13 cellular contexts compared by ENCODE assay signal in genomic region chr9:134571946-134572914, GRCh38.
A peak's percentile ranks its signal among the peaks of the same experiment; 100 is the strongest.
DNase-seq lines count a peak whose midpoint lies in the region; ATAC-seq and TF ChIP-seq lines count a peak whose summit lies in the region.
"Had no signal": no experiment of that assay in that cellular context is flagged by ENCODE, and none has a peak within 500 bp of the region (broad histone marks: within the 10 kb centered on the region; RNA-seq: fewer than 3 reads in every experiment).

No MANE protein-coding gene starts in this region.

- peak overlapping the region; percentile 9 for H3K4me3 Mint-ChIP-seq in endothelial cell (ENCODE audit: unreplicated experiment)
- H3K4me3 Mint-ChIP-seq: activated T-cell treated with anti-CD3 and anti-CD28 coated beads, Interleukin-2, amount 50 U/mL, for 72 hours had no signal

- H3K27me3 Mint-ChIP-seq in endothelial cell (ENCODE audit: unreplicated experiment) = peaks cover 8% of the 10 kb centered on the region

- intact Hi-C loops in posterior vena cava (cut with DNase I) = no loop called here

- no peaks in the 10 kb centered on the region for H3K4me1 Mint-ChIP-seq in endothelial cell (ENCODE audit: unreplicated experiment)

- no peaks in the 10 kb centered on the region for H3K9me3 Mint-ChIP-seq in endothelial cell (ENCODE audit: unreplicated experiment)

- peak overlapping the region; percentile 63 for H3K27ac Mint-ChIP-seq in endothelial cell (ENCODE audit: unreplicated experiment)
- H3K27ac Mint-ChIP-seq: activated T-cell treated with anti-CD3 and anti-CD28 coated beads, Interleukin-2, amount 50 U/mL, for 72 hours had no signal

- ATAC-seq in HG02973 (IDR thresholded peaks at IDR 0.05; ENCODE audit: unreplicated experiment) = no peak

- H3K36me3 Mint-ChIP-seq in endothelial cell (ENCODE audit: low read depth, unreplicated experiment) = peaks cover 7% of the 10 kb centered on the region

- TF ChIP-seq CTCF in endothelial cell (IDR thresholded peaks at IDR 0.05; ENCODE audit: unreplicated experiment) = no peak

- DNase-seq in DMS53 (lab: John Stamatoyannopoulos, UW) (peak; percentile 50), DMS53 treated with DMSO at 0.1 percent for 48 hours (lab: John Stamatoyannopoulos, UW; ENCODE audit: unreplicated experiment) (no peak), KBM-7 (peak; percentile 28), endothelial cell (ENCODE audit: low spot score) (no peak), posterior vena cava (ENCODE audit: low spot score) (peak; percentile 70), pons (ENCODE audit: low spot score) (no peak), SW 1271 (lab: John Stamatoyannopoulos, UW) (no peak)
- DNase-seq: activated T-cell treated with anti-CD3 and anti-CD28 coated beads, Interleukin-2, amount 50 U/mL, for 72 hours; DMS 273 treated with DMSO at 0.1 percent for 48 hours; NCI-H187; stimulated activated CD4-positive, alpha-beta T cell treated with anti-CD3 and anti-CD28 coated beads, Interleukin-15, amount 100 ng/mL, for 24 hours; T1000 had no signal

- in situ Hi-C loops in KBM-7 (cut with MboI; ENCODE audit: low pct_unique_long_range_greater_than_20kb, low sequenced_read_pairs) = no loop called here

Comparison
In these comparisons a context has a peak if more than half of its experiments do, and no peak if none do; other contexts are left out.
1. DNase-seq: peak in DMS53 (single experiment), KBM-7 (single experiment) and posterior vena cava (single experiment); none in DMS53 treated with DMSO at 0.1 percent for 48 hours (single experiment), endothelial cell (single experiment), pons (single experiment) and SW 1271 (0 of 2).